ENCODE assay signal across 16 cellular contexts in genomic region chr6:20632696-20633095, GRCh38.
"Had no signal": no experiment of that assay in that cellular context is flagged by ENCODE, and none has a peak within 500 bp of the region (broad histone marks: within the 10 kb centered on the region; RNA-seq: fewer than 3 reads in every experiment).

No MANE protein-coding gene starts in this region.

- H3K27ac Mint-ChIP-seq: activated B cell treated with CpG ODN at 0.5 μM for 24 hours, natural killer cell, T-helper 17 cell had no signal

- H3K4me3 Mint-ChIP-seq: activated B cell treated with CpG ODN at 0.5 μM for 24 hours, natural killer cell, T-helper 17 cell had no signal

- DNase-seq: activated B cell treated with CpG ODN at 0.5 μM for 24 hours; activated CD4-positive, alpha-beta T cell treated with anti-CD3 and anti-CD28 coated beads, Interleukin-2, amount 50 U/mL, for 1 hour; activated gamma-delta T cell treated with Interleukin-2 at 50 U/mL for 16 hours; activated T-cell treated with anti-CD3 and anti-CD28 coated beads, Interleukin-2, amount 50 U/mL, for 1 hour; heart left ventricle; mucosa of descending colon; natural killer cell; occipital lobe; psoas muscle; spleen; stimulated activated CD4-positive, alpha-beta T cell treated with anti-CD3 and anti-CD28 coated beads, Interleukin-1b, Interleukin-23, amount 100 ng/mL, for 48 hours; stimulated activated naive CD4-positive, alpha-beta T cell; T-helper 17 cell; upper lobe of left lung had no signal

- H3K36me3 Mint-ChIP-seq: natural killer cell had no signal

- ATAC-seq: heart left ventricle, left lobe of liver, mucosa of descending colon, natural killer cell, psoas muscle, sciatic nerve, T-helper 17 cell had no signal

- H3K27me3 Mint-ChIP-seq: activated B cell treated with CpG ODN at 0.5 μM for 24 hours, T-helper 17 cell had no signal

- H3K9me3 Mint-ChIP-seq: activated B cell treated with CpG ODN at 0.5 μM for 24 hours, natural killer cell had no signal
